Comparison of ENCODE assay signal across 8 cellular contexts in genomic region chr10:72173635-72174296, GRCh38. TPM values are rescaled to one million over a fixed set of nuclear protein-coding genes. Genes with fewer than 3 reads are reported as not detected.
DNase-seq lines count a peak whose midpoint lies in the region; ATAC-seq and TF ChIP-seq lines count a peak whose summit lies in the region.
"Had no signal": no experiment of that assay in that cellular context is flagged by ENCODE, and none has a peak within 500 bp of the region (broad histone marks: within the 10 kb centered on the region; RNA-seq: fewer than 3 reads in every experiment).

No MANE protein-coding gene starts in this region.

- CTCF ChIA-PET in SK-N-SH (lab: Yijun Ruan, JAX), result interaction anchor here (0.8 to 1.7 kb wide), 6 partner anchors 8 to 277 kb away, joined by 3 to 5 read pairs (median 4); no protein-coding TSS in a partner anchor

- H3K9me2 ChIP-seq in SK-N-SH, result no peaks in the 10 kb centered on the region

- H3K9me3 ChIP-seq in SK-N-SH (no peaks in the 10 kb centered on the region), aorta (ENCODE audit: control insufficient read depth, low read length) (no peaks in the 10 kb centered on the region)
- H3K9me3 ChIP-seq: HAP-1 had no signal

- H3K4me3 ChIP-seq in SK-N-SH (ENCODE audit: low read depth in 2 of 2, low read length in 1 of 2) (no peak overlapping the region), aorta (ENCODE audit: low read length in 2 of 2) (no peak overlapping the region)
- H3K4me3 ChIP-seq: HAP-1 had no signal

- H3K36me3 Mint-ChIP-seq in mesothelial cell of epicardium, result peaks cover 13% of the 10 kb centered on the region

- no peak overlapping the region for H3K9ac ChIP-seq in SK-N-SH

- peak; percentile 48 for ATAC-seq in GM18873 (IDR thresholded peaks at IDR 0.05; ENCODE audit: low FRiP score, unreplicated experiment)
- peak; percentile 45 for ATAC-seq in HG02973 (IDR thresholded peaks at IDR 0.05; ENCODE audit: unreplicated experiment)
- no peak for ATAC-seq in aorta (ENCODE audit: low FRiP score)

- H3K27ac ChIP-seq in SK-N-SH (ENCODE audit: low read depth in 2 of 2, low read length in 1 of 2) (peak overlapping the region; percentile 80 to 90), aorta (ENCODE audit: low read depth in 1 of 2, low read length in 2 of 2) (no peak overlapping the region)

- peaks cover 12 to 38% of the 10 kb centered on the region in 2 experiments for H3K4me1 ChIP-seq in SK-N-SH (ENCODE audit: control insufficient read depth in 1 of 2, insufficient read depth in 2 of 2, low read depth in 1 of 2, low read length in 1 of 2)
- peaks cover 2% of the 10 kb centered on the region in 2 donors for H3K4me1 ChIP-seq in aorta (ENCODE audit: control insufficient read depth in 1 of 2, insufficient read depth in 2 of 2, low read length in 2 of 2)

- peak; percentile 19 to 47; a peak in 2 of 4 replicates for TF ChIP-seq EP300 in SK-N-SH (IDR thresholded peaks at IDR 0.05; ENCODE audit: borderline replicate concordance in 1 of 2, low read depth in 1 of 2, low read length in 1 of 2)

- H3K27me3 ChIP-seq in SK-N-SH (ENCODE audit: insufficient read depth), result no peaks in the 10 kb centered on the region
- H3K27me3 ChIP-seq in aorta (ENCODE audit: control insufficient read depth in 1 of 2, insufficient read depth in 2 of 2, low read length in 1 of 2), result no peaks in the 10 kb centered on the region

- H3K79me2 ChIP-seq in SK-N-SH (ENCODE audit: insufficient read depth), result no peaks in the 10 kb centered on the region

- no peaks in the 10 kb centered on the region for H3K9me3 Mint-ChIP-seq in mesothelial cell of epicardium

- TF ChIP-seq CTCF in SK-N-SH (IDR thresholded peaks at IDR 0.05) (no peak), mesothelial cell of epicardium (IDR thresholded peaks at IDR 0.05; ENCODE audit: unreplicated experiment) (no peak)

- DNase-seq in SK-N-SH (peak; percentile 37), mesothelial cell of epicardium (ENCODE audit: low spot score in 2 of 2, unreplicated experiment in 2 of 2) (no peak), aorta (no peak), NOMO-1 (lab: John Stamatoyannopoulos, UW; ENCODE audit: unreplicated experiment in 2 of 2) (no peak)
- no peak for DNase-seq in stimulated activated CD4-positive, alpha-beta T cell treated with anti-CD3 and anti-CD28 coated beads, Interleukin-4, amount 100 ng/mL, for 1 hour

- H3K27me3 Mint-ChIP-seq in mesothelial cell of epicardium (ENCODE audit: low read depth), result no peaks in the 10 kb centered on the region

- no peak overlapping the region for H3K4me3 Mint-ChIP-seq in mesothelial cell of epicardium

- POLR2A ChIA-PET in SK-N-SH (lab: Yijun Ruan, JAX), result interaction anchor here (0.6 to 1.4 kb wide), 2 partner anchors 9 to 276 kb away, joined by 4 to 5 read pairs; no protein-coding TSS in a partner anchor

- H3K4me2 ChIP-seq in SK-N-SH, result peak overlapping the region; percentile 40

- WGBS in SK-N-SH (ENCODE audit: low lambda C conversion rate), result 14% methylated on average over 7 of the region's 7 CpGs
- 84 to 88% methylated on average over 7 of the region's 7 CpGs for WGBS in aorta, 2 donors

- H3K4me1 Mint-ChIP-seq in mesothelial cell of epicardium, result peaks cover 28% of the 10 kb centered on the region

- peaks cover 59% of the 10 kb centered on the region for H3F3A ChIP-seq in SK-N-SH (replicated peaks; ENCODE audit: insufficient read depth)

- peak overlapping the region; percentile 71 for H3K27ac Mint-ChIP-seq in mesothelial cell of epicardium

- TF ChIP-seq RAD21 in SK-N-SH (IDR thresholded peaks at IDR 0.05; ENCODE audit: low read length), result no peak

- H3K36me3 ChIP-seq in SK-N-SH (replicated peaks in 1 of 2; ENCODE audit: control insufficient read depth in 1 of 2, insufficient read depth in 2 of 2, low read length in 1 of 2) (peaks cover 6 to 9% of the 10 kb centered on the region in 2 experiments), aorta (ENCODE audit: control insufficient read depth in 1 of 2, insufficient read depth in 2 of 2, low read length in 1 of 2) (peaks cover 0 to 2% of the 10 kb centered on the region in 2 donors)
- H3K36me3 ChIP-seq: HAP-1 had no signal

- intact Hi-C loops in aorta (cut with DNase I), result no loop called here

- H4K20me1 ChIP-seq in SK-N-SH (ENCODE audit: insufficient read depth), result no peaks in the 10 kb centered on the region

- no peak overlapping the region for H2AFZ ChIP-seq in SK-N-SH (ENCODE audit: low read depth)

TF ChIP-seq in SK-N-SH, 30 proteins besides CTCF, POLR2A, EP300 and RAD21:
- TF ChIP-seq RXRA (IDR thresholded peaks at IDR 0.05; ENCODE audit: borderline replicate concordance, low read depth) (peak; percentile 45; the same call in 1 of the 2 replicates), NFIC (IDR thresholded peaks at IDR 0.05; ENCODE audit: borderline replicate concordance) (peak; percentile 65; the same call in 1 of the 2 replicates), PBX3 (IDR thresholded peaks at IDR 0.05) (peak; percentile 32; the same call in 1 of the 2 replicates), FOXM1 (IDR thresholded peaks at IDR 0.05; ENCODE audit: low read depth) (no peak), MEF2A (IDR thresholded peaks at IDR 0.05; ENCODE audit: borderline replicate concordance, low read depth) (0 out of 2 replicates have a peak, but pooled peaks have one; percentile 19), TEAD4 (IDR thresholded peaks at IDR 0.05; ENCODE audit: borderline replicate concordance, insufficient read depth) (peak; percentile 21; the same call in 1 of the 2 replicates), USF1 (IDR thresholded peaks at IDR 0.05; ENCODE audit: borderline replicate concordance, low read depth) (no peak), NRF1 (IDR thresholded peaks at IDR 0.05; ENCODE audit: low read depth, low read length) (no peak), SMC3 (IDR thresholded peaks at IDR 0.05; ENCODE audit: low read depth, low read length) (no peak), YY1 (IDR thresholded peaks at IDR 0.05; ENCODE audit: low read depth) (no peak), EZH2phosphoT487 (IDR thresholded peaks at IDR 0.05; ENCODE audit: borderline replicate concordance, low read depth) (no peak), FOSL2 (IDR thresholded peaks at IDR 0.05; ENCODE audit: borderline replicate concordance, low read depth) (no peak), TCF12 (IDR thresholded peaks at IDR 0.05) (peak; percentile 26; the same call in 1 of the 2 replicates)

RNA-seq across cellular contexts. Expression of gene ANAPC16, which starts 42.0 kb away (rescaled TPM):
- 45.2 and 65.7 TPM in 2 replicates for polyA plus RNA-seq in SK-N-SH (2012; rRNA removed)
- 81.1 and 87.8 TPM in 2 replicates for polyA plus RNA-seq in SK-N-SH (2012; cell fraction: cytosol; rRNA removed)
- polyA plus RNA-seq in SK-N-SH (2012; cell fraction: nucleus; rRNA removed), result 15.3 and 24.1 TPM in 2 replicates
- total RNA-seq in mesothelial cell of epicardium, result 74.3 to 80.5 TPM (median 78.7 TPM) in 3 replicates
- 10 to 100 TPM; 70.7 to 75.7 TPM for total RNA-seq in aorta
- 100 to 1,000 TPM; 165 to 281 TPM for polyA plus RNA-seq in aorta

RNA-seq across cellular contexts. Expression of gene ASCC1, which starts 42.3 kb away (rescaled TPM):
- 15.0 and 19.5 TPM in 2 replicates for polyA plus RNA-seq in SK-N-SH (2012; rRNA removed)
- polyA plus RNA-seq in SK-N-SH (2012; cell fraction: cytosol; rRNA removed), result 21.7 and 23.6 TPM in 2 replicates
- polyA plus RNA-seq in SK-N-SH (2012; cell fraction: nucleus; rRNA removed), result 9.3 and 14.7 TPM in 2 replicates
- 35.2 to 36.6 TPM (median 36.4 TPM) in 3 replicates for total RNA-seq in mesothelial cell of epicardium
- total RNA-seq in aorta, result 10 to 100 TPM; 23.3 to 32.3 TPM
- 10 to 100 TPM; 19.7 to 22.3 TPM for polyA plus RNA-seq in aorta

Comparison
In these comparisons a context has a peak if more than half of its experiments do, and no peak if none do; other contexts are left out.
1. H3K27ac ChIP-seq: peak in SK-N-SH (2 of 2); none in aorta (0 of 2).